Comparison of ENCODE assay signal across 8 cellular contexts in the genomic region with DNA sequence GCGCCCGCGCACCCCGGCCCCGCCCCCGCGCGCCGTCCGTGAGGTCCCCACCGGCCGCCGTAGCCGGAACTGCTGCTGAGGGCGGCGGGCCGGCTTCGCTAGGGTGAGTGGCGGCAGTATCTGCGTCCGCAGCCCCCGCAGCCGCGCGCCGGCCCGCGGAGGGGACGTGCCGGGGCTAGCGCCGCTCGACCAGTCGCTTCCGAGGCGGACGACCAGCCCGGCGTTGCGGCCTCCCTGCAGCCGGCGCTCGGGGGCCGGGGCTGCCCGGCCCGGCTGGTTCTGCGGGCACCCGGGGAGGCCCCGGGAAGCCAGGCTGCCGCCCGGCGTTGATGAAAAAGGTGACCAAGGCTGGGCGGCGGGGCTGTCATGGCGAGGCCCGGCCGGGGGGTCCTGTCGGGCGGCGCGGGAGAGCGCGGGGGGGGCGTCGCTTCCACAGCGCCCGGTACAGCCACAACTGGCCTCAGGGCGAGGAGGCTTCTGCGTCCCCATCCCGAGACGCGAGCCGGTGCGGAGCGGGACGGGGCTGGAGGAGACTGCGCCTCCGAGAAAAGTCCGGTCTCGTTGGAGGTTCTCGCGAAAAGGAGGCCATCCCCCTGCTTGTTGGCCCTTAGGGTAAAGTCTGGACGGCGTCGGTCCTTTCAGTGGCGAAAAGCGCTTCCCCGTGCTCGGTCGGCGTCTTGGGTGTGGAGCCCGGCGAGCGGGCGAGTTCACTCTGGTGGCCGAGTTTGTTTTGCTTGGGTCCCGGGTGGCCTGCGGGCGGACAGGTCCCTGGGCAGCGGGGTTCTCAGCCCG. TPM values are rescaled to one million over a fixed set of nuclear protein-coding genes. Genes with fewer than 3 reads are reported as not detected.
A peak's percentile ranks its signal among the peaks of the same experiment; 100 is the strongest.
DNase-seq lines count a peak whose midpoint lies in the region; ATAC-seq and TF ChIP-seq lines count a peak whose summit lies in the region.

Gene CRAMP1, plus strand, starts transcription at position 41 of the 792 bp plus-strand sequence. CDS start 2,280 bp downstream, outside the sequence.

- peaks cover 12% of the 10 kb centered on the region for H3K36me3 ChIP-seq in A673 (ENCODE audit: insufficient read depth, low read length, poor library complexity, severe bottlenecking)
- H3K36me3 ChIP-seq in right atrium auricular region = peaks cover 8% of the 10 kb centered on the region
- peaks cover 0 to 20% (median 0%) of the 10 kb centered on the region in 4 donors for H3K36me3 ChIP-seq in sigmoid colon

- TF ChIP-seq EP300 in sigmoid colon (IDR thresholded peaks at IDR 0.05) = no peak

- WGBS in sigmoid colon, 2 donors = 1% methylated on average over 101 of the region's 101 CpGs

- H3K27ac Mint-ChIP-seq in activated naive CD4-positive, alpha-beta T cell treated with anti-CD3 and anti-CD28 coated beads, Interleukin-2, amount 50 U/mL, for 24 hours = peak within 1 kb of the TSS; percentile 86

- no peaks in the 10 kb centered on the region for H3K27me3 ChIP-seq in A673 (replicated peaks; ENCODE audit: insufficient read depth, low read depth, low read length, poor library complexity)
- H3K27me3 ChIP-seq in right atrium auricular region = no peaks in the 10 kb centered on the region
- H3K27me3 ChIP-seq in sigmoid colon = no peaks in the 10 kb centered on the region

- H3K36me3 Mint-ChIP-seq in activated naive CD4-positive, alpha-beta T cell treated with anti-CD3 and anti-CD28 coated beads, Interleukin-2, amount 50 U/mL, for 24 hours = peaks cover 7% of the 10 kb centered on the region

- intact Hi-C loops in A673 (cut with micrococcal nuclease; ENCODE audit: unreplicated experiment) = no loop called here
- intact Hi-C loops in sigmoid colon (cut with DNase I) = loop anchor here (2.0 to 5.0 kb wide), 3 partner anchors 94 to 190 kb away; partner anchors contain the start of genes MAPK8IP3, TELO2 and UQCC4

- H3K9me3 Mint-ChIP-seq in activated naive CD4-positive, alpha-beta T cell treated with anti-CD3 and anti-CD28 coated beads, Interleukin-2, amount 50 U/mL, for 24 hours = no peaks in the 10 kb centered on the region

- peak within 1 kb of the TSS; percentile 78 for H3K27ac ChIP-seq in A673 (ENCODE audit: low read depth, low read length, poor library complexity, severe bottlenecking)
- H3K27ac ChIP-seq in right atrium auricular region = peak within 1 kb of the TSS; percentile 70 to 83
- H3K27ac ChIP-seq in sigmoid colon = peak within 1 kb of the TSS; percentile 84 to 93 (median 87)

- ATAC-seq in GM18873 (IDR thresholded peaks at IDR 0.05; ENCODE audit: low FRiP score, unreplicated experiment) (peak; percentile 1), HG03039 (IDR thresholded peaks at IDR 0.05; ENCODE audit: unreplicated experiment) (no peak)

- no peaks in the 10 kb centered on the region for H3K9me3 ChIP-seq in A673 (ENCODE audit: low read depth, low read length, poor library complexity, severe bottlenecking)
- H3K9me3 ChIP-seq in right atrium auricular region = no peaks in the 10 kb centered on the region
- H3K9me3 ChIP-seq in sigmoid colon = no peaks in the 10 kb centered on the region

- no peak for TF ChIP-seq POLR2A in sigmoid colon (IDR thresholded peaks at IDR 0.05)

- no peak for TF ChIP-seq CTCF in A673 (conservative IDR thresholded peaks at IDR 0.05; ENCODE audit: low read depth, low read length)
- TF ChIP-seq CTCF in right atrium auricular region (IDR thresholded peaks at IDR 0.05) = no peak
- TF ChIP-seq CTCF in sigmoid colon (IDR thresholded peaks at IDR 0.05) = no peak

- POLR2A ChIA-PET in A673 (lab: Charles Lee; ENCODE audit: low non-redundant PET) = interaction anchor here (0.5 to 0.7 kb wide), 3 partner anchors 33 to 128 kb away, joined by 3 to 4 read pairs (median 3); no protein-coding TSS in a partner anchor

- CTCF ChIA-PET in A673 (lab: Charles Lee) = interaction anchor here (0.7 kb wide), 1 partner anchor 85 kb away, joined by 3 read pairs; no protein-coding TSS in a partner anchor

- H3K4me3 Mint-ChIP-seq in activated naive CD4-positive, alpha-beta T cell treated with anti-CD3 and anti-CD28 coated beads, Interleukin-2, amount 50 U/mL, for 24 hours = peak within 1 kb of the TSS; percentile 93

- peaks cover 14% of the 10 kb centered on the region for H3K4me1 ChIP-seq in A673 (ENCODE audit: insufficient read depth, low read length, poor library complexity, severe bottlenecking)
- H3K4me1 ChIP-seq in right atrium auricular region = peaks cover 0 to 52% of the 10 kb centered on the region in 2 donors
- peaks cover 0 to 57% (median 49%) of the 10 kb centered on the region in 4 donors for H3K4me1 ChIP-seq in sigmoid colon

- no peaks in the 10 kb centered on the region for H3K27me3 Mint-ChIP-seq in activated naive CD4-positive, alpha-beta T cell treated with anti-CD3 and anti-CD28 coated beads, Interleukin-2, amount 50 U/mL, for 24 hours

- H3K4me3 ChIP-seq in A673 (ENCODE audit: low read depth, low read length, poor library complexity, severe bottlenecking) (peak within 1 kb of the TSS; percentile 87), right atrium auricular region (peak within 1 kb of the TSS; percentile 64 to 96), sigmoid colon (peak within 1 kb of the TSS; percentile 75 to 96 (median 86))

- DNase-seq in A673 (ENCODE audit: low spot score) (peak; percentile 33), HuH-7 (ENCODE audit: low spot score) (peak; percentile 17), right atrium auricular region (ENCODE audit: low spot score) (no peak), sigmoid colon (peak; percentile 74), NCI-H2196 treated with DMSO at 0.1 percent for 48 hours (lab: John Stamatoyannopoulos, UW; ENCODE audit: unreplicated experiment) (no peak)

- no TSS peak for BruUV-seq in A673 (replicated peaks; lab: Mats Ljungman, UMichigan)

- H3K4me1 Mint-ChIP-seq in activated naive CD4-positive, alpha-beta T cell treated with anti-CD3 and anti-CD28 coated beads, Interleukin-2, amount 50 U/mL, for 24 hours = peaks cover 30% of the 10 kb centered on the region

RNA-seq across cellular contexts. Expression of gene CRAMP1, which starts in this region (rescaled TPM):
- 33.0 and 38.4 TPM in 2 replicates for total RNA-seq in A673 (2021)
- 1 to 10 TPM; 7.7 to 9.7 TPM for total RNA-seq in right atrium auricular region
- total RNA-seq in sigmoid colon = 10 to 100 TPM in 1 of 4 donors, 1 to 10 TPM in 3; 6.4 to 24.6 (median 8.0) TPM
- 10 to 100 TPM in 1 of 3 donors, 1 to 10 TPM in 2; 2.4 to 13.5 (median 2.5) TPM for polyA plus RNA-seq in sigmoid colon

Comparison
In these comparisons a context has a peak if more than half of its experiments do, and no peak if none do; other contexts are left out.
1. DNase-seq: peak in A673 (single experiment), HuH-7 (single experiment) and sigmoid colon (single experiment); none in right atrium auricular region (single experiment) and NCI-H2196 treated with DMSO at 0.1 percent for 48 hours (single experiment).
2. Peak in every context shown above with its lines, with median percentiles within 50 percentile points of each other: H3K27ac ChIP-seq and H3K4me3 ChIP-seq.